1 cellular context compared by ENCODE assay signal in genomic region chr10:26799342-26799741, GRCh38.
TF ChIP-seq lines count a peak whose summit lies in the region.

No MANE protein-coding gene starts in this region.

TF ChIP-seq in HEK293T, 16 proteins besides CTCF, POLR2A, EP300 and RAD21 (continued from another document):
- TF ChIP-seq FOXM1 (IDR thresholded peaks at IDR 0.05; ENCODE audit: borderline replicate concordance) = no peak
- TF ChIP-seq L3MBTL2 (conservative IDR thresholded peaks at IDR 0.05) = peak; percentile 58
- no peak for TF ChIP-seq LEF1 (IDR thresholded peaks at IDR 0.05; ENCODE audit: borderline replicate concordance)
- TF ChIP-seq FOXA1 (IDR thresholded peaks at IDR 0.05) = no peak
TF ChIP-seq in HEK293T: peak in this region for 2.
